ENCODE assay signal across 25 cellular contexts in genomic region chr1:64887689-64888217, GRCh38.
DNase-seq lines count a peak whose midpoint lies in the region; ATAC-seq and TF ChIP-seq lines count a peak whose summit lies in the region.
"Had no signal": no experiment of that assay in that cellular context is flagged by ENCODE, and none has a peak within 500 bp of the region (broad histone marks: within the 10 kb centered on the region; RNA-seq: fewer than 3 reads in every experiment).

No MANE protein-coding gene starts in this region.

- peaks cover 42 to 94% (median 66%) of the 10 kb centered on the region in 4 donors for H3K4me1 Mint-ChIP-seq in CD4-positive, CD25-positive, alpha-beta regulatory T cell
- H3K4me1 Mint-ChIP-seq in natural killer cell = peaks cover 97 to 98% of the 10 kb centered on the region in 2 donors

- H3K4me3 ChIP-seq in CD4-positive, CD25-positive, alpha-beta regulatory T cell (ENCODE audit: low read depth, low read length) = peak overlapping the region; percentile 7
- H3K4me3 ChIP-seq in HEK293 (ENCODE audit: low read depth, low read length) = no peak overlapping the region
- no peak overlapping the region for H3K4me3 ChIP-seq in fibroblast of pulmonary artery (replicated peaks; ENCODE audit: low read depth, low read length)
- H3K4me3 ChIP-seq: dorsolateral prefrontal cortex, skin epidermis had no signal

- H3K4me3 Mint-ChIP-seq in CD4-positive, CD25-positive, alpha-beta regulatory T cell = peak overlapping the region in 3 of 4 donors; percentile 3 to 34 (median 24)
- H3K4me3 Mint-ChIP-seq in natural killer cell = peak overlapping the region; percentile 83
- H3K4me3 Mint-ChIP-seq: T-helper 1 cell treated with Interleukin-12 subunit alpha and Interleukin-12 subunit beta and Interleukin-4 antibody, amounts not matched to agents 30 μg/mL and 1 μg/mL, for 36 hours; type B pancreatic cell had no signal

- DNase-seq in CD4-positive, CD25-positive, alpha-beta regulatory T cell = no peak
- DNase-seq in fibroblast of pulmonary artery (ENCODE audit: low read depth) = peak; percentile 26
- no peak for DNase-seq in natural killer cell
- DNase-seq in OCI-M2 (lab: John Stamatoyannopoulos, UW; ENCODE audit: unreplicated experiment) = no peak
- no peak for DNase-seq in stimulated activated CD4-positive, alpha-beta T cell treated with anti-CD3 and anti-CD28 coated beads, Interleukin-2, amount 100 ng/mL, for 48 hours
- DNase-seq: activated T-cell treated with anti-CD3 and anti-CD28 coated beads for 4 hours; cerebellar nuclear complex; dorsolateral prefrontal cortex; head of caudate nucleus; Karpas-422; kidney glomerular epithelial cell; mammary epithelial cell; NCI-H1436; NCI-H446; NCI-H82; occipital lobe; RPMI8226; stimulated activated CD4-positive, alpha-beta T cell treated with anti-CD3 and anti-CD28 coated beads, Interleukin-1b, Interleukin-23, amount 100 ng/mL, for 48 hours had no signal

- H3K36me3 ChIP-seq in CD4-positive, CD25-positive, alpha-beta regulatory T cell (ENCODE audit: control insufficient read depth, insufficient read depth, low read length) = peaks cover 34% of the 10 kb centered on the region
- H3K36me3 ChIP-seq in HEK293 (ENCODE audit: control insufficient read depth in 2 of 2, insufficient read depth in 1 of 2, low read length in 2 of 2) = peaks cover 0 to 6% of the 10 kb centered on the region in 2 experiments; a peak in 1 of 3 replicates

- CTCF ChIA-PET in HEK293 (lab: Yijun Ruan, JAX) = no interaction called here

- H3K27ac ChIP-seq in CD4-positive, CD25-positive, alpha-beta regulatory T cell (ENCODE audit: insufficient read depth, low read length, poor library complexity, severe bottlenecking) = no peak overlapping the region
- H3K27ac ChIP-seq in HEK293 (ENCODE audit: extremely low read depth, low read depth, low read length) = no peak overlapping the region
- H3K27ac ChIP-seq: C4-2B, dorsolateral prefrontal cortex, HL-60, skin epidermis had no signal

- H3K9me3 ChIP-seq in CD4-positive, CD25-positive, alpha-beta regulatory T cell (ENCODE audit: control insufficient read depth in 2 of 2, low read length in 2 of 2) = no peaks in the 10 kb centered on the region
- no peaks in the 10 kb centered on the region for H3K9me3 ChIP-seq in HEK293 (ENCODE audit: control insufficient read depth, insufficient read depth, low read depth, low read length)

- H3K27me3 Mint-ChIP-seq in CD4-positive, CD25-positive, alpha-beta regulatory T cell = no peaks in the 10 kb centered on the region
- no peaks in the 10 kb centered on the region for H3K27me3 Mint-ChIP-seq in natural killer cell (ENCODE audit: low read depth in 2 of 2)
- H3K27me3 Mint-ChIP-seq: type B pancreatic cell had no signal

- peaks cover 0 to 1% (median 0%) of the 10 kb centered on the region in 7 donors for H3K9me3 Mint-ChIP-seq in CD4-positive, CD25-positive, alpha-beta regulatory T cell
- H3K9me3 Mint-ChIP-seq in natural killer cell = no peaks in the 10 kb centered on the region
- H3K9me3 Mint-ChIP-seq: T-helper 1 cell treated with Interleukin-12 subunit alpha and Interleukin-12 subunit beta and Interleukin-4 antibody, amounts not matched to agents 30 μg/mL and 1 μg/mL, for 36 hours; type B pancreatic cell had no signal

- peaks cover 48% of the 10 kb centered on the region for H3K4me1 ChIP-seq in CD4-positive, CD25-positive, alpha-beta regulatory T cell (ENCODE audit: control insufficient read depth, insufficient read depth, low read length, poor library complexity, severe bottlenecking)
- H3K4me1 ChIP-seq in HEK293 (ENCODE audit: control insufficient read depth, insufficient read depth, low read length) = peaks cover 14% of the 10 kb centered on the region; the same call in 1 of the 2 replicates

- no peaks in the 10 kb centered on the region for H3K27me3 ChIP-seq in CD4-positive, CD25-positive, alpha-beta regulatory T cell (ENCODE audit: control insufficient read depth, insufficient read depth, low read length)
- H3K27me3 ChIP-seq: dorsolateral prefrontal cortex had no signal

- TF ChIP-seq CTCF in HEK293 (tag by site-specific recombination; IDR thresholded peaks at IDR 0.05) = no peak
- TF ChIP-seq CTCF in fibroblast of pulmonary artery (IDR thresholded peaks at IDR 0.05; ENCODE audit: low read length, missing control alignments) = no peak
- TF ChIP-seq CTCF in natural killer cell (IDR thresholded peaks at IDR 0.05) = no peak

- H3K27ac Mint-ChIP-seq in CD4-positive, CD25-positive, alpha-beta regulatory T cell = peak overlapping the region; percentile 20 to 80 (median 37)
- peak overlapping the region; percentile 86 to 93 for H3K27ac Mint-ChIP-seq in natural killer cell
- H3K27ac Mint-ChIP-seq: T-helper 1 cell treated with Interleukin-12 subunit alpha and Interleukin-12 subunit beta and Interleukin-4 antibody, amounts not matched to agents 30 μg/mL and 1 μg/mL, for 36 hours; type B pancreatic cell had no signal

- no peak for ATAC-seq in CD4-positive, CD25-positive, alpha-beta regulatory T cell (ENCODE audit: low read depth in 2 of 2)
- no peak for ATAC-seq in natural killer cell
- ATAC-seq in HG02840 (IDR thresholded peaks at IDR 0.05; ENCODE audit: low FRiP score, unreplicated experiment) = no peak

- intact Hi-C loops in natural killer cell (cut with micrococcal nuclease) = no loop called here

- POLR2A ChIA-PET in HEK293 (lab: Yijun Ruan, JAX) = no interaction called here

- peaks cover 11% of the 10 kb centered on the region for H3K36me3 Mint-ChIP-seq in CD4-positive, CD25-positive, alpha-beta regulatory T cell
- H3K36me3 Mint-ChIP-seq in natural killer cell = no peaks in the 10 kb centered on the region

TF ChIP-seq in HEK293, 187 proteins besides CTCF, POLR2A, EP300 and RAD21:
- TF ChIP-seq ZNF677 (tag by site-specific recombination; IDR thresholded peaks at IDR 0.05) (peak; percentile 82), ZNF404 (tag by site-specific recombination; IDR thresholded peaks at IDR 0.05) (no peak)
